In the genomic region with DNA sequence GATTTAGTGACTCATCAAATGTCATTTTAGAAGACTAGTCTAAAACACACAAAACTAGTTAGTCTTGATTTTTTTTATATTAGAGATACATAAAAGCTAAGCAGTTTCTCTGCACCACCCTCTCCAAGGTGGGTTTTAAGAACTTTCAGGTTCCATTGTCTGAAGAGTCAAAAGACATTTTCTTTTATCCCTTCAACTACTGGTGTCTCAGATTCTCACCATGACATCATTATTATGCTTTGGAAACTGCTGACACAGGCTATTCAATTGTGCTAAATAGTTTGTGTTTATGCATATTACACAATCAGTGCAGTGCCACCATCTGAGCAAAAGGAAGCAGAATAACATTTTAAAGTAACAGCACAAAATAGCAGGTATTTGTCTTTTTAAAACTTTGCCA, we compare ENCODE assay signal across 16 cellular contexts. TPM values are rescaled to one million over a fixed set of nuclear protein-coding genes. Genes with fewer than 3 reads are reported as not detected.
DNase-seq lines count a peak whose midpoint lies in the region; ATAC-seq and TF ChIP-seq lines count a peak whose summit lies in the region.
"Had no signal": no experiment of that assay in that cellular context is flagged by ENCODE, and none has a peak within 500 bp of the region (broad histone marks: within the 10 kb centered on the region; RNA-seq: fewer than 3 reads in every experiment).

No MANE protein-coding gene starts in this region.

- H3K9me3 ChIP-seq in right lobe of liver, result no peaks in the 10 kb centered on the region
- H3K9me3 ChIP-seq: MG63, uterus had no signal

- DNase-seq in ELR (ENCODE audit: low read depth) (peak; percentile 58), NB4 (ENCODE audit: low read depth) (peak; percentile 42), chondrocyte (ENCODE audit: low spot score) (no peak), right lobe of liver (no peak), NCI-H524 (lab: John Stamatoyannopoulos, UW) (no peak)
- DNase-seq in activated T-cell treated with anti-CD3 and anti-CD28 coated beads, Interleukin-2, amount 50 U/mL, for 72 hours, result no peak
- DNase-seq: activated CD8-positive, alpha-beta T cell treated with anti-CD3 and anti-CD28 coated beads for 36 hours; activated naive CD4-positive, alpha-beta T cell treated with Interleukin-2 at 50 U/mL for 16 hours; CD8-positive, alpha-beta T cell; MG63; NK-92 treated with Interleukin-12 subunit alpha and Interleukin-12 subunit beta, amount 100 ng/mL, for 24 hours; uterus had no signal

- no peaks in the 10 kb centered on the region for H3K27me3 ChIP-seq in right lobe of liver
- H3K27me3 ChIP-seq: MG63, uterus had no signal

- no peaks in the 10 kb centered on the region for H3K9me3 Mint-ChIP-seq in chondrocyte (ENCODE audit: low read depth)
- H3K9me3 Mint-ChIP-seq in activated T-cell treated with anti-CD3 and anti-CD28 coated beads, Interleukin-2, amount 50 U/mL, for 72 hours, result no peaks in the 10 kb centered on the region
- H3K9me3 Mint-ChIP-seq: activated CD8-positive, alpha-beta T cell treated with anti-CD3 and anti-CD28 coated beads for 36 hours; CD8-positive, alpha-beta T cell; dendritic cell treated with granulocyte-macrophage colony-stimulating factor and Interleukin-4, amounts not matched to agents 40 ng/mL and 50 ng/mL, for 4 days; T-helper 1 cell treated with Interleukin-12 subunit alpha and Interleukin-12 subunit beta and Interleukin-4 antibody, amounts not matched to agents 30 μg/mL and 1 μg/mL, for 36 hours had no signal

- H3K4me1 Mint-ChIP-seq in chondrocyte (ENCODE audit: low read depth), result peaks cover 28% of the 10 kb centered on the region
- H3K4me1 Mint-ChIP-seq in activated T-cell treated with anti-CD3 and anti-CD28 coated beads, Interleukin-2, amount 50 U/mL, for 72 hours (ENCODE audit: low read depth), result peaks cover 28% of the 10 kb centered on the region

- TF ChIP-seq CTCF in NB4 (IDR thresholded peaks at IDR 0.05; ENCODE audit: low read depth, low read length) (no peak), chondrocyte (IDR thresholded peaks at IDR 0.05) (peak; percentile 21), right lobe of liver (IDR thresholded peaks at IDR 0.05) (no peak)

- no peak overlapping the region for H3K27ac ChIP-seq in right lobe of liver
- H3K27ac ChIP-seq: uterus had no signal

- TF ChIP-seq POLR2A in NB4 (IDR thresholded peaks at IDR 0.05; ENCODE audit: extremely low read depth, insufficient read length), result no peak
- no peak for TF ChIP-seq POLR2A in right lobe of liver (IDR thresholded peaks at IDR 0.05)

- no peak overlapping the region for H3K4me3 Mint-ChIP-seq in chondrocyte (ENCODE audit: unreplicated experiment)
- H3K4me3 Mint-ChIP-seq in activated T-cell treated with anti-CD3 and anti-CD28 coated beads, Interleukin-2, amount 50 U/mL, for 72 hours, result no peak overlapping the region
- H3K4me3 Mint-ChIP-seq: activated CD8-positive, alpha-beta T cell treated with anti-CD3 and anti-CD28 coated beads for 36 hours; CD8-positive, alpha-beta T cell; dendritic cell treated with granulocyte-macrophage colony-stimulating factor and Interleukin-4, amounts not matched to agents 40 ng/mL and 50 ng/mL, for 4 days; T-helper 1 cell treated with Interleukin-12 subunit alpha and Interleukin-12 subunit beta and Interleukin-4 antibody, amounts not matched to agents 30 μg/mL and 1 μg/mL, for 36 hours had no signal

- no peak overlapping the region for H3K4me3 ChIP-seq in NB4 (ENCODE audit: low read depth, low read length)
- H3K4me3 ChIP-seq in right lobe of liver, result no peak overlapping the region
- H3K4me3 ChIP-seq: MG63, uterus had no signal

- peak overlapping the region; percentile 76 for H3K27ac Mint-ChIP-seq in chondrocyte (ENCODE audit: unreplicated experiment)
- no peak overlapping the region for H3K27ac Mint-ChIP-seq in activated T-cell treated with anti-CD3 and anti-CD28 coated beads, Interleukin-2, amount 50 U/mL, for 72 hours
- H3K27ac Mint-ChIP-seq: activated CD8-positive, alpha-beta T cell treated with anti-CD3 and anti-CD28 coated beads for 36 hours; CD8-positive, alpha-beta T cell; dendritic cell treated with granulocyte-macrophage colony-stimulating factor and Interleukin-4, amounts not matched to agents 40 ng/mL and 50 ng/mL, for 4 days; T-helper 1 cell treated with Interleukin-12 subunit alpha and Interleukin-12 subunit beta and Interleukin-4 antibody, amounts not matched to agents 30 μg/mL and 1 μg/mL, for 36 hours had no signal

- peaks cover 16% of the 10 kb centered on the region for H3K36me3 Mint-ChIP-seq in chondrocyte (ENCODE audit: low read depth)
- no peaks in the 10 kb centered on the region for H3K36me3 Mint-ChIP-seq in activated T-cell treated with anti-CD3 and anti-CD28 coated beads, Interleukin-2, amount 50 U/mL, for 72 hours (ENCODE audit: insufficient read depth in 2 of 2)
- H3K36me3 Mint-ChIP-seq: CD8-positive, alpha-beta T cell had no signal

- H3K36me3 ChIP-seq in right lobe of liver, result no peaks in the 10 kb centered on the region
- H3K36me3 ChIP-seq: uterus had no signal

- intact Hi-C loops in right lobe of liver (cut with DNase I), result no loop called here

- no peaks in the 10 kb centered on the region for H3K4me1 ChIP-seq in right lobe of liver
- H3K4me1 ChIP-seq: uterus had no signal

- no peaks in the 10 kb centered on the region for H3K27me3 Mint-ChIP-seq in chondrocyte (ENCODE audit: low read depth)
- H3K27me3 Mint-ChIP-seq in activated T-cell treated with anti-CD3 and anti-CD28 coated beads, Interleukin-2, amount 50 U/mL, for 72 hours (ENCODE audit: low read depth), result peaks cover 9% of the 10 kb centered on the region
- H3K27me3 Mint-ChIP-seq: dendritic cell treated with granulocyte-macrophage colony-stimulating factor and Interleukin-4, amounts not matched to agents 40 ng/mL and 50 ng/mL, for 4 days had no signal

- ATAC-seq in right lobe of liver (peak; percentile 32 to 91 (median 56)), HG03378 (IDR thresholded peaks at IDR 0.05; ENCODE audit: unreplicated experiment) (no peak), HG02798 (IDR thresholded peaks at IDR 0.05; ENCODE audit: poor library complexity, unreplicated experiment) (no peak)
- ATAC-seq in activated T-cell treated with anti-CD3 and anti-CD28 coated beads, Interleukin-2, amount 50 U/mL, for 72 hours (replicated peaks in 1 of 2), result no peak
- ATAC-seq: activated CD8-positive, alpha-beta T cell treated with anti-CD3 and anti-CD28 coated beads for 36 hours; CD8-positive, alpha-beta T cell had no signal

RNA-seq across cellular contexts. Expression of gene IGF2BP3, which starts 52.2 kb away (rescaled TPM):
- total RNA-seq in chondrocyte (47.9 to 55.4 TPM (median 53.0 TPM) in 3 replicates), right lobe of liver (under 1 TPM in 5 of 6 experiments, not detected in 1; 0.12 to 0.64 (median 0.19) TPM)
- total RNA-seq in activated T-cell treated with anti-CD3 and anti-CD28 coated beads, Interleukin-2, amount 50 U/mL, for 72 hours, result 1 to 10 TPM; 2.0 to 2.6 TPM
- total RNA-seq: CD8-positive, alpha-beta T cell had no signal

Comparison
In these comparisons a context has a peak if more than half of its experiments do, and no peak if none do; other contexts are left out.
1. DNase-seq: peak in ELR (single experiment) and NB4 (single experiment); none in chondrocyte (single experiment), right lobe of liver (0 of 3), NCI-H524 (0 of 2) and activated T-cell treated with anti-CD3 and anti-CD28 coated beads, Interleukin-2, amount 50 U/mL, for 72 hours (0 of 2).
2. ATAC-seq: peak in right lobe of liver (4 of 4); none in HG03378 (single experiment), activated T-cell treated with anti-CD3 and anti-CD28 coated beads, Interleukin-2, amount 50 U/mL, for 72 hours (0 of 2) and HG02798 (single experiment).
3. RNA of gene IGF2BP3, which starts 52.2 kb away (total RNA-seq): 47.9 to 55.4 TPM in chondrocyte; 2.0 to 2.6 TPM in activated T-cell treated with anti-CD3 and anti-CD28 coated beads, Interleukin-2, amount 50 U/mL, for 72 hours and 0.12 to 0.64 TPM in right lobe of liver; every median in the first group is over 10 times any median in the second.